8 cellular contexts compared by ENCODE assay signal in genomic region chr10:72333111-72334012, GRCh38. TPM values are rescaled to one million over a fixed set of nuclear protein-coding genes. Genes with fewer than 3 reads are reported as not detected.
DNase-seq lines count a peak whose midpoint lies in the region; ATAC-seq, FAIRE-seq and TF ChIP-seq lines count a peak whose summit lies in the region.

No MANE protein-coding gene starts in this region.

- TF ChIP-seq EP300 in GM12878 (IDR thresholded peaks at IDR 0.05; ENCODE audit: borderline replicate concordance in 1 of 2, control insufficient read depth in 1 of 2, low read depth in 2 of 2, low read length in 2 of 2): no peak

- H3K56ac ChIP-seq in mesendoderm (ENCODE audit: low read length): peak overlapping the region; percentile 22

- H4K20me1 ChIP-seq in GM12878 (ENCODE audit: control insufficient read depth, insufficient read depth): no peaks in the 10 kb centered on the region

- no peaks in the 10 kb centered on the region for H3K9me3 ChIP-seq in GM12878 (replicated peaks; ENCODE audit: control insufficient read depth, insufficient read depth, low read length)
- H3K9me3 ChIP-seq in thoracic aorta: no peaks in the 10 kb centered on the region

- H3K4me2 ChIP-seq in GM12878 (ENCODE audit: control insufficient read depth, insufficient read depth) (no peak overlapping the region), mesendoderm (ENCODE audit: low read length) (no peak overlapping the region)

- H3K27me3 Mint-ChIP-seq in progenitor cell of endocrine pancreas: no peaks in the 10 kb centered on the region

- ATAC-seq in GM12878 (no peak), thoracic aorta (ENCODE audit: insufficient number of reproducible peaks, low FRiP score, low read depth) (no peak)

- no peak overlapping the region for H4K5ac ChIP-seq in mesendoderm (ENCODE audit: low read length)

- peaks cover 15 to 21% of the 10 kb centered on the region in 2 experiments; a peak in 3 of 4 replicates for H3K36me3 ChIP-seq in GM12878 (ENCODE audit: control insufficient read depth in 2 of 2, insufficient read depth in 2 of 2, low read length in 1 of 2)
- peaks cover 7% of the 10 kb centered on the region for H3K36me3 ChIP-seq in mesendoderm (ENCODE audit: control insufficient read depth, insufficient read depth, low read length)
- H3K36me3 ChIP-seq in thoracic aorta: peaks cover 14% of the 10 kb centered on the region

- peaks cover 19% of the 10 kb centered on the region for H3K4me1 Mint-ChIP-seq in progenitor cell of endocrine pancreas (ENCODE audit: low read depth)

- H3K27ac ChIP-seq in GM12878 (ENCODE audit: control insufficient read depth, insufficient read depth) (peak overlapping the region; percentile 95), mesendoderm (ENCODE audit: low read depth, low read length) (no peak overlapping the region), thoracic aorta (peak overlapping the region; percentile 27 to 41)

- no peak overlapping the region for H4K8ac ChIP-seq in mesendoderm (ENCODE audit: low read depth, low read length)

- no TSS peak for BruUV-seq in GM12878 (replicated peaks; lab: Mats Ljungman, UMichigan)

- H3K4me1 ChIP-seq in GM12878 (ENCODE audit: control insufficient read depth, insufficient read depth, low read length): peaks cover 78% of the 10 kb centered on the region
- H3K4me1 ChIP-seq in mesendoderm (ENCODE audit: control insufficient read depth, low read depth, low read length): peaks cover 9% of the 10 kb centered on the region
- H3K4me1 ChIP-seq in thoracic aorta (ENCODE audit: control insufficient read depth in 1 of 2, low read depth in 2 of 2): peaks cover 51 to 78% of the 10 kb centered on the region in 2 donors

- WGBS in GM12878 (ENCODE audit: insufficient coverage, insufficient replicate concordance, low lambda C conversion rate, missing lambda C conversion rate): 94% methylated on average over 19 of the region's 19 CpGs
- no CpG with 5 or more reads among the region's 19 CpGs for WGBS in mesendoderm (ENCODE audit: extremely low coverage, insufficient coverage, low lambda C conversion rate)

- CTCF ChIA-PET in GM12878 (lab: Yijun Ruan, JAX): interaction anchor here (0.6 to 16.6 kb wide), 18 partner anchors 12 to 437 kb away, joined by 3 to 275 read pairs (median 12); partner anchors contain the start of gene DDIT4

- FAIRE-seq in GM12878 (lab: Jason Lieb, UNC): no peak

- no peak overlapping the region for H2AK5ac ChIP-seq in mesendoderm (ENCODE audit: low read length)

- no peak overlapping the region for H3K9ac ChIP-seq in GM12878 (ENCODE audit: control insufficient read depth, insufficient read depth, low read length)
- no peak overlapping the region for H3K9ac ChIP-seq in mesendoderm (ENCODE audit: low read length)

- RAD21 ChIA-PET in GM12878 (lab: Charles Lee; ENCODE audit: unreplicated experiment): interaction anchor here (0.7 to 11.6 kb wide), 15 partner anchors 13 to 285 kb away, joined by 3 to 170 read pairs (median 18); partner anchors contain the start of genes ANAPC16, ASCC1 and DDIT4

- no peak overlapping the region for H2AFZ ChIP-seq in GM12878 (ENCODE audit: control insufficient read depth, low read depth, low read length)

- no peak overlapping the region for H3K23ac ChIP-seq in mesendoderm (ENCODE audit: low read length)

- SMC1A ChIA-PET in GM12878 (lab: Charles Lee; ENCODE audit: uncharacterized antibody, unreplicated experiment): interaction anchor here (0.9 to 9.7 kb wide), 18 partner anchors 13 to 348 kb away, joined by 3 to 168 read pairs (median 13); partner anchors contain the start of genes ANAPC16, ASCC1 and DDIT4

- H2BK15ac ChIP-seq in mesendoderm (replicated peaks; ENCODE audit: low read depth): no peak overlapping the region

- no peaks in the 10 kb centered on the region; the same call in 1 of the 2 replicates for H3K79me2 ChIP-seq in GM12878 (ENCODE audit: control insufficient read depth, insufficient read depth, low read length)
- H3K79me2 ChIP-seq in mesendoderm (ENCODE audit: control insufficient read depth, insufficient read depth, low read length): no peaks in the 10 kb centered on the region

- DNase-seq in activated CD4-positive, alpha-beta T cell treated with anti-CD3 and anti-CD28 coated beads for 48 hours: peak; percentile 57
- no peak for DNase-seq in activated CD4-positive, alpha-beta T cell treated with anti-CD3 and anti-CD28 coated beads, Interleukin-2, amount 50 U/mL, for 4 hours
- no peak for DNase-seq in GM12878 (ENCODE audit: low read depth, low spot score)
- DNase-seq in mesendoderm: no peak
- no peak for DNase-seq in thoracic aorta (ENCODE audit: low spot score)
- no peak for DNase-seq in AML-193 (lab: John Stamatoyannopoulos, UW)
- no peak for DNase-seq in NCI-H187 treated with DMSO at 0.1 percent for 48 hours (lab: John Stamatoyannopoulos, UW)
- no peak for DNase-seq in progenitor cell of endocrine pancreas (ENCODE audit: low spot score, unreplicated experiment)

- no peak overlapping the region for H3K4me3 ChIP-seq in GM12878
- no peak overlapping the region for H3K4me3 ChIP-seq in mesendoderm (ENCODE audit: low read length)
- no peak overlapping the region for H3K4me3 ChIP-seq in thoracic aorta

- H3K36me3 Mint-ChIP-seq in progenitor cell of endocrine pancreas (ENCODE audit: insufficient read depth): peaks cover 18% of the 10 kb centered on the region

- no peak for TF ChIP-seq RAD21 in GM12878 (IDR thresholded peaks at IDR 0.05; ENCODE audit: insufficient read depth, low read depth, low read length)

- TF ChIP-seq POLR2A in GM12878 (IDR thresholded peaks at IDR 0.05; ENCODE audit: low read depth, low read length): 0 out of 2 replicates have a peak, but pooled peaks have one; percentile 9

- no peak overlapping the region for H2BK120ac ChIP-seq in mesendoderm (ENCODE audit: low read depth, low read length)

- no peaks in the 10 kb centered on the region for H3K79me1 ChIP-seq in mesendoderm (ENCODE audit: low read length)

- no peak overlapping the region for H3K4ac ChIP-seq in mesendoderm (ENCODE audit: low read depth, low read length)

- no peak overlapping the region for H2BK5ac ChIP-seq in mesendoderm (ENCODE audit: low read length)

- no peak overlapping the region for H3K18ac ChIP-seq in mesendoderm (ENCODE audit: low read length)

- in situ Hi-C loops in GM12878 (cut with MboI): loop anchor here (10.0 kb wide), 1 partner anchor 439 kb away; no protein-coding TSS in a partner anchor

- POLR2A ChIA-PET in GM12878 (lab: Charles Lee): interaction anchor here (0.6 to 8.0 kb wide), 14 partner anchors 12 to 367 kb away, joined by 3 to 120 read pairs (median 7); partner anchors contain the start of genes ANAPC16, ASCC1 and DDIT4

- H3K9me3 Mint-ChIP-seq in progenitor cell of endocrine pancreas (ENCODE audit: low read depth): no peaks in the 10 kb centered on the region

- intact Hi-C loops in GM12878 (cut with micrococcal nuclease; ENCODE audit: unreplicated experiment): loop anchor here (2.0 kb wide), 1 partner anchor 115 kb away; no protein-coding TSS in a partner anchor

- H3K27me3 ChIP-seq in GM12878 (replicated peaks in 1 of 2; ENCODE audit: control insufficient read depth in 2 of 2, insufficient read depth in 2 of 2, low read length in 1 of 2): no peaks in the 10 kb centered on the region
- H3K27me3 ChIP-seq in mesendoderm (ENCODE audit: insufficient read depth, low read length, poor library complexity): no peaks in the 10 kb centered on the region
- no peaks in the 10 kb centered on the region for H3K27me3 ChIP-seq in thoracic aorta (replicated peaks; ENCODE audit: insufficient read depth)

- no peak overlapping the region for H3K27ac Mint-ChIP-seq in progenitor cell of endocrine pancreas

- TF ChIP-seq CTCF in GM12878 (IDR thresholded peaks at IDR 0.05 in 2 of 3, conservative IDR thresholded peaks at IDR 0.05 in 1 of 3; ENCODE audit: control insufficient read depth in 2 of 3, extremely low read depth in 1 of 3, insufficient read depth in 1 of 3, low read depth in 3 of 3, low read length in 3 of 3) (no peak), thoracic aorta (IDR thresholded peaks at IDR 0.05) (no peak), progenitor cell of endocrine pancreas (IDR thresholded peaks at IDR 0.05; ENCODE audit: unreplicated experiment) (no peak)

- H3K4me3 Mint-ChIP-seq in progenitor cell of endocrine pancreas (ENCODE audit: low read depth): no peak overlapping the region

RNA-seq across cellular contexts. Expression of gene DNAJB12, which starts 21.4 kb away (rescaled TPM):
- total RNA-seq in GM12878 (2013; cell fraction: nucleolus; rRNA removed): 25.8 and 26.5 TPM in 2 replicates
- total RNA-seq in GM12878 (2014; rRNA removed) (27.0 and 29.9 TPM in 2 replicates), GM12878 (2014; rRNA removed; fragmentation: Illumina TruSeq; extraction: Trizol) (16.0 and 18.0 TPM in 2 replicates), GM12878 (2021) (26.9 and 27.7 TPM in 2 replicates), thoracic aorta (10 to 100 TPM; 33.3 to 39.5 TPM), progenitor cell of endocrine pancreas (33.2 and 34.7 TPM in 2 replicates)
- polyA plus RNA-seq in GM12878 (2011; ENCODE audit: low read depth): 8.5 TPM
- polyA plus RNA-seq in GM12878 (2011; rRNA removed) (4.5 and 10.7 TPM in 2 replicates), GM12878 (2014; fragmentation: Illumina TruSeq; extraction: Trizol) (11.1 and 19.3 TPM in 2 replicates), GM12878 (2014; fragmentation: Nextera tagmentation; extraction: Ambion mirVana) (1 to 10 TPM; 4.6 to 7.6 TPM), GM12878 (2014; rRNA removed) (18.4 and 22.7 TPM in 2 replicates), GM12878 (2016; fragmentation: Nextera tagmentation; extraction: Ambion mirVana) (10 to 100 TPM; 28.7 to 31.6 TPM)
- polyA plus RNA-seq in GM12878 (2011; cell fraction: cytosol; rRNA removed): 13.3 and 15.1 TPM in 2 replicates
- 27.0 and 29.8 TPM in 2 replicates for polyA plus RNA-seq in GM12878 (2011; cell fraction: nucleus; rRNA removed)
- 13.1 and 16.0 TPM in 2 replicates for polyA plus RNA-seq in GM12878 (2012)
- polyA minus RNA-seq in GM12878 (2011; rRNA and poly(A)+ RNA removed): 7.8 and 11.3 TPM in 2 replicates
- polyA minus RNA-seq in GM12878 (2011; cell fraction: cytosol; rRNA and poly(A)+ RNA removed): 6.5 and 9.6 TPM in 2 replicates
- polyA minus RNA-seq in GM12878 (2011; cell fraction: nucleus; rRNA and poly(A)+ RNA removed): 9.7 and 19.6 TPM in 2 replicates
- 15.4 TPM for polyA plus RNA-seq in mesendoderm (2013, experiment 1 of 2)
- polyA plus RNA-seq in mesendoderm (2013, experiment 2 of 2): 15.1 TPM

RNA-seq across cellular contexts. Expression of gene DDIT4, which starts 59.6 kb away (rescaled TPM):
- 278 and 329 TPM in 2 replicates for total RNA-seq in GM12878 (2013; cell fraction: nucleolus; rRNA removed)
- total RNA-seq in GM12878 (2014; rRNA removed): 227 and 228 TPM in 2 replicates
- 75.4 and 76.9 TPM in 2 replicates for total RNA-seq in GM12878 (2014; rRNA removed; fragmentation: Illumina TruSeq; extraction: Trizol)
- 192 and 210 TPM in 2 replicates for total RNA-seq in GM12878 (2021)
- 31.9 TPM for polyA plus RNA-seq in GM12878 (2011; ENCODE audit: low read depth)
- polyA plus RNA-seq in GM12878 (2011; rRNA removed): 181 and 277 TPM in 2 replicates
- polyA plus RNA-seq in GM12878 (2011; cell fraction: cytosol; rRNA removed): 307 and 319 TPM in 2 replicates
- 445 and 463 TPM in 2 replicates for polyA plus RNA-seq in GM12878 (2011; cell fraction: nucleus; rRNA removed)
- 108 and 193 TPM in 2 replicates for polyA plus RNA-seq in GM12878 (2012)
- 35.2 and 44.5 TPM in 2 replicates for polyA plus RNA-seq in GM12878 (2014; fragmentation: Illumina TruSeq; extraction: Trizol)
- polyA plus RNA-seq in GM12878 (2014; fragmentation: Nextera tagmentation; extraction: Ambion mirVana): 1 to 10 TPM; 2.1 to 5.0 TPM
- 174 and 190 TPM in 2 replicates for polyA plus RNA-seq in GM12878 (2014; rRNA removed)
- 100 to 1,000 TPM; 245 to 268 TPM for polyA plus RNA-seq in GM12878 (2016; fragmentation: Nextera tagmentation; extraction: Ambion mirVana)
- 219 and 366 TPM in 2 replicates for polyA minus RNA-seq in GM12878 (2011; rRNA and poly(A)+ RNA removed)
- 187 and 217 TPM in 2 replicates for polyA minus RNA-seq in GM12878 (2011; cell fraction: cytosol; rRNA and poly(A)+ RNA removed)
- 480 and 614 TPM in 2 replicates for polyA minus RNA-seq in GM12878 (2011; cell fraction: nucleus; rRNA and poly(A)+ RNA removed)
- polyA plus RNA-seq in mesendoderm (2013, experiment 1 of 2): 13.6 TPM
- polyA plus RNA-seq in mesendoderm (2013, experiment 2 of 2): 13.8 TPM
- 100 to 1,000 TPM; 163 to 374 TPM for total RNA-seq in thoracic aorta
- total RNA-seq in progenitor cell of endocrine pancreas: 36.9 and 49.7 TPM in 2 replicates
